ENCODE assay signal across 34 cellular contexts in the genomic region with DNA sequence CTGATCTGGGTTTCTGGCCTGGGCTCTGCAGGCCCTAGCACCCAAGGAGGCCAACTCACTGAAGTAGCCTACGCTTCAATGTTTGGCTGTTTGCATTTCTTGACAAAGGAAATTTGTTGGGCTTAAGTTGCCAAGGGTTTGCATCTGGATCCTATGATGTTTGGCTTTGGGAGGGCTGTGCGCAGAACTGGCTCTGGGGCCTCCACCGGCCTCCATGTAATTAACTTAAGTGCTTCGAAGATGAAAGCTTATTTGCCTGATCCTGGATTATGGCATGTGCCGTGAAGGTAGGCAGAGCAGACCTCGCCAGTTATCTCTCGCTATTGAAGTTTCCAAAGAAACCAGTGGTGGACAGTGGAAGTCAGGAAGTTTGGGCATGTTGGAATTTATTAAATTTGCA.
DNase-seq lines count a peak whose midpoint lies in the region; ATAC-seq, FAIRE-seq and TF ChIP-seq lines count a peak whose summit lies in the region.
"Had no signal": no experiment of that assay in that cellular context is flagged by ENCODE, and none has a peak within 500 bp of the region (broad histone marks: within the 10 kb centered on the region; RNA-seq: fewer than 3 reads in every experiment).

No MANE protein-coding gene starts in this region.

- H3K79me2 ChIP-seq in H1 (ENCODE audit: control insufficient read depth in 1 of 2, insufficient read depth in 2 of 2, low read length in 2 of 2): no peaks in the 10 kb centered on the region

- peak overlapping the region; percentile 94; the same call in 1 of the 2 replicates for H3K27ac ChIP-seq in HUES6 (ENCODE audit: low read depth, low read length)
- no peak overlapping the region for H3K27ac ChIP-seq in H1 (ENCODE audit: low read depth, low read length)
- H3K27ac ChIP-seq: heart left ventricle, lower lobe of right lung, ovary, skin epidermis, thyroid gland had no signal

- no peaks in the 10 kb centered on the region for H3K79me1 ChIP-seq in H1 (ENCODE audit: low read depth, low read length)

- H2BK12ac ChIP-seq in H1 (ENCODE audit: low read depth, low read length): peak overlapping the region; percentile 18; the same call in 1 of the 2 replicates

- H3K27ac Mint-ChIP-seq in Caco-2 (ENCODE audit: unreplicated experiment) (peak overlapping the region; percentile 66), nephron (peak overlapping the region in 2 of 3 experiments; percentile 21 to 73)
- H3K27ac Mint-ChIP-seq in activated CD8-positive, alpha-beta T cell treated with anti-CD3 and anti-CD28 coated beads for 36 hours: no peak overlapping the region
- H3K27ac Mint-ChIP-seq: activated CD4-positive, alpha-beta memory T cell treated with anti-CD3 and anti-CD28 coated beads for 36 hours; activated naive CD8-positive, alpha-beta T cell treated with anti-CD3 and anti-CD28 coated beads, Interleukin-2, amount 50 U/mL, for 24 hours; dendritic cell treated with granulocyte-macrophage colony-stimulating factor and Interleukin-4, amounts not matched to agents 40 ng/mL and 50 ng/mL, for 4 days; natural killer cell treated with Interleukin-12 subunit alpha and Interleukin-12 subunit beta and Interleukin-15 and Interleukin-18, amount 100 ng/mL, for 72 hours had no signal

- intact Hi-C loops in Caco-2 (cut with micrococcal nuclease; ENCODE audit: unreplicated experiment): loop anchor here (1.0 to 10.0 kb wide), 4 partner anchors 24 to 199 kb away; no protein-coding TSS in a partner anchor
- intact Hi-C loops in activated CD8-positive, alpha-beta T cell treated with anti-CD3 and anti-CD28 coated beads for 36 hours (cut with micrococcal nuclease): no loop called here

- H3K9ac ChIP-seq in HUES6 (ENCODE audit: low read length) (peak overlapping the region; percentile 82), H1 (replicated peaks in 1 of 4; ENCODE audit: extremely low read depth in 1 of 4, low read depth in 3 of 4, low read length in 3 of 4) (no peak overlapping the region)

- H3K4me3 ChIP-seq in Caco-2 (ENCODE audit: low read depth, low read length): no peak overlapping the region
- H3K4me3 ChIP-seq in HUES6 (ENCODE audit: low read depth, low read length): no peak overlapping the region
- H3K4me3 ChIP-seq in H1 (ENCODE audit: extremely low read depth in 1 of 4, insufficient read depth in 2 of 4, low read depth in 3 of 4, low read length in 4 of 4): peak overlapping the region in 1 of 4 experiments; percentile 52; a peak in 1 of 8 replicates
- H3K4me3 ChIP-seq: heart left ventricle, lower lobe of right lung, ovary, skin epidermis, thyroid gland had no signal

- TF ChIP-seq EP300 in H1 (IDR thresholded peaks at IDR 0.05; ENCODE audit: borderline replicate concordance in 1 of 2, low read depth in 2 of 2, low read length in 2 of 2): no peak

- H3K36me3 Mint-ChIP-seq in Caco-2 (ENCODE audit: insufficient read depth, unreplicated experiment): peaks cover 6% of the 10 kb centered on the region
- H3K36me3 Mint-ChIP-seq in nephron (ENCODE audit: low read depth): no peaks in the 10 kb centered on the region
- peaks cover 4% of the 10 kb centered on the region for H3K36me3 Mint-ChIP-seq in activated CD8-positive, alpha-beta T cell treated with anti-CD3 and anti-CD28 coated beads for 36 hours (ENCODE audit: low read depth)
- H3K36me3 Mint-ChIP-seq: activated CD4-positive, alpha-beta memory T cell treated with anti-CD3 and anti-CD28 coated beads for 36 hours; natural killer cell treated with Interleukin-12 subunit alpha and Interleukin-12 subunit beta and Interleukin-15 and Interleukin-18, amount 100 ng/mL, for 72 hours had no signal

- H3K27me3 Mint-ChIP-seq in Caco-2 (ENCODE audit: insufficient read depth, unreplicated experiment) (no peaks in the 10 kb centered on the region), nephron (ENCODE audit: low read depth) (peaks cover 11% of the 10 kb centered on the region)
- H3K27me3 Mint-ChIP-seq in activated CD8-positive, alpha-beta T cell treated with anti-CD3 and anti-CD28 coated beads for 36 hours: no peaks in the 10 kb centered on the region
- H3K27me3 Mint-ChIP-seq: activated CD4-positive, alpha-beta memory T cell treated with anti-CD3 and anti-CD28 coated beads for 36 hours; activated naive CD8-positive, alpha-beta T cell treated with anti-CD3 and anti-CD28 coated beads, Interleukin-2, amount 50 U/mL, for 24 hours; stimulated activated naive CD8-positive, alpha-beta T cell treated with anti-CD3 and anti-CD28 coated beads, Interleukin-15, amount 100 ng/mL, for 72 hours had no signal

- no peak overlapping the region for H2AFZ ChIP-seq in H1 (ENCODE audit: low read length)

- H2BK20ac ChIP-seq in H1 (ENCODE audit: low read length): peak overlapping the region; percentile 28; the same call in 1 of the 2 replicates

- peak overlapping the region; percentile 8; the same call in 1 of the 2 replicates for H2BK5ac ChIP-seq in H1 (ENCODE audit: low read depth, low read length)

- peak overlapping the region; percentile 69 to 86; a peak in 3 of 4 replicates for H3K4me2 ChIP-seq in H1 (ENCODE audit: insufficient read depth in 1 of 2, low read depth in 2 of 2, low read length in 2 of 2)

- peak overlapping the region; percentile 62 for H2BK120ac ChIP-seq in H1 (replicated peaks; ENCODE audit: low read depth, low read length)

- peaks cover 4% of the 10 kb centered on the region; the same call in 1 of the 2 replicates for H3K23me2 ChIP-seq in H1 (ENCODE audit: low read depth, low read length)

- peaks cover 37% of the 10 kb centered on the region for H3K4me1 Mint-ChIP-seq in Caco-2 (ENCODE audit: low read depth, unreplicated experiment)
- peaks cover 29% of the 10 kb centered on the region for H3K4me1 Mint-ChIP-seq in nephron
- no peaks in the 10 kb centered on the region for H3K4me1 Mint-ChIP-seq in activated CD8-positive, alpha-beta T cell treated with anti-CD3 and anti-CD28 coated beads for 36 hours (ENCODE audit: low read depth)
- H3K4me1 Mint-ChIP-seq: activated naive CD8-positive, alpha-beta T cell treated with anti-CD3 and anti-CD28 coated beads, Interleukin-2, amount 50 U/mL, for 24 hours; stimulated activated naive CD8-positive, alpha-beta T cell treated with anti-CD3 and anti-CD28 coated beads, Interleukin-15, amount 100 ng/mL, for 72 hours had no signal

- H2AK5ac ChIP-seq in H1 (ENCODE audit: low read depth, low read length): 0 out of 2 replicates have a peak overlapping the region, but pooled peaks have one; percentile 85

- peak overlapping the region; percentile 7 for H4K5ac ChIP-seq in H1 (ENCODE audit: insufficient read length, low read depth, low read length)

- peak; percentile 32 to 67 for DNase-seq in Caco-2
- no peak for DNase-seq in H1 (ENCODE audit: low read depth in 1 of 2, low spot score in 2 of 2)
- DNase-seq in NCI-H345 treated with DMSO at 0.1 percent for 48 hours (lab: John Stamatoyannopoulos, UW; ENCODE audit: unreplicated experiment): no peak
- DNase-seq in activated CD8-positive, alpha-beta T cell treated with anti-CD3 and anti-CD28 coated beads for 36 hours: no peak
- DNase-seq: 8988T; activated CD4-positive, alpha-beta memory T cell treated with anti-CD3 and anti-CD28 coated beads for 36 hours; activated CD4-positive, alpha-beta T cell treated with anti-CD3 and anti-CD28 coated beads for 1 hour; activated CD8-positive, alpha-beta memory T cell treated with anti-CD3 and anti-CD28 coated beads, Interleukin-2, amount 50 U/mL, for 4 hours; activated naive CD4-positive, alpha-beta T cell; activated naive CD8-positive, alpha-beta T cell treated with anti-CD3 and anti-CD28 coated beads, Interleukin-2, amount 50 U/mL, for 24 hours; C1 segment of cervical spinal cord; COR-L47; DMS79 treated with DMSO at 0.1 percent for 48 hours; foreskin melanocyte; heart left ventricle; lower lobe of right lung; MM.1S; NCI-H1105 treated with DMSO at 0.1 percent for 48 hours; NCI-H1930; NCI-H2171 treated with DMSO at 0.1 percent for 48 hours; NCI-H524; OCI-M1; ovary; stimulated activated CD4-positive, alpha-beta T cell treated with anti-CD3 and anti-CD28 coated beads, Interleukin-2, amount 100 ng/mL, for 24 hours; stimulated activated naive CD8-positive, alpha-beta T cell treated with anti-CD3 and anti-CD28 coated beads, Interleukin-15, amount 100 ng/mL, for 72 hours; thyroid gland had no signal

- CTCF ChIA-PET in Caco-2 (lab: Charles Lee) (interaction anchor here (0.6 to 0.8 kb wide), 3 partner anchors 24 to 126 kb away, joined by 3 to 5 read pairs (median 3); no protein-coding TSS in a partner anchor), H1 (lab: Charles Lee; ENCODE audit: partially characterized antibody) (interaction anchor here (0.9 to 6.1 kb wide), 5 partner anchors 14 to 95 kb away, joined by 4 to 61 read pairs (median 5); no protein-coding TSS in a partner anchor)
- CTCF ChIA-PET in activated CD8-positive, alpha-beta T cell treated with anti-CD3 and anti-CD28 coated beads for 36 hours (lab: Charles Lee): no interaction called here

- H3K4me1 ChIP-seq in Caco-2 (peaks cover 68% of the 10 kb centered on the region), HUES6 (ENCODE audit: control insufficient read depth, insufficient read depth, low read length) (peaks cover 52% of the 10 kb centered on the region), H1 (replicated peaks in 1 of 4; ENCODE audit: control insufficient read depth in 3 of 4, insufficient read depth in 4 of 4, low read length in 3 of 4) (peaks cover 14 to 25% (median 19%) of the 10 kb centered on the region in 4 experiments)
- H3K4me1 ChIP-seq: lower lobe of right lung, thyroid gland had no signal

- H3K27me3 ChIP-seq in Caco-2 (replicated peaks; ENCODE audit: control insufficient read depth, insufficient read depth, low read length) (no peaks in the 10 kb centered on the region), HUES6 (ENCODE audit: control insufficient read depth, insufficient read depth, low read length) (no peaks in the 10 kb centered on the region), H1 (replicated peaks in 1 of 4; ENCODE audit: control insufficient read depth in 3 of 4, extremely low read depth in 1 of 4, insufficient read depth in 3 of 4, low read length in 3 of 4) (no peaks in the 10 kb centered on the region; a peak in 2 of 7 replicates)
- H3K27me3 ChIP-seq: ovary, thyroid gland had no signal

- ATAC-seq in HG02642 (IDR thresholded peaks at IDR 0.05; ENCODE audit: poor library complexity, unreplicated experiment) (no peak), HG02884 (IDR thresholded peaks at IDR 0.05; ENCODE audit: unreplicated experiment) (no peak)
- ATAC-seq in activated CD8-positive, alpha-beta T cell treated with anti-CD3 and anti-CD28 coated beads for 36 hours: no peak
- ATAC-seq: activated naive CD8-positive, alpha-beta T cell treated with anti-CD3 and anti-CD28 coated beads, Interleukin-2, amount 50 U/mL, for 24 hours; heart left ventricle; lower lobe of right lung; natural killer cell treated with Interleukin-12 subunit alpha and Interleukin-12 subunit beta and Interleukin-15 and Interleukin-18, amount 100 ng/mL, for 72 hours; stimulated activated naive CD8-positive, alpha-beta T cell treated with anti-CD3 and anti-CD28 coated beads, Interleukin-15, amount 100 ng/mL, for 72 hours had no signal

- TF ChIP-seq RAD21 in H1 (IDR thresholded peaks at IDR 0.05 in 1 of 2, conservative IDR thresholded peaks at IDR 0.05 in 1 of 2; ENCODE audit: low read depth in 2 of 2, low read length in 2 of 2): no peak

- H4K20me1 ChIP-seq in H1 (replicated peaks in 1 of 2; ENCODE audit: control insufficient read depth in 1 of 2, insufficient read depth in 2 of 2, low read length in 2 of 2): no peaks in the 10 kb centered on the region

- H3K4me3 Mint-ChIP-seq in Caco-2 (ENCODE audit: unreplicated experiment): peak overlapping the region; percentile 23
- no peak overlapping the region for H3K4me3 Mint-ChIP-seq in nephron
- no peak overlapping the region for H3K4me3 Mint-ChIP-seq in activated CD8-positive, alpha-beta T cell treated with anti-CD3 and anti-CD28 coated beads for 36 hours
- H3K4me3 Mint-ChIP-seq: activated CD4-positive, alpha-beta memory T cell treated with anti-CD3 and anti-CD28 coated beads for 36 hours; activated naive CD8-positive, alpha-beta T cell treated with anti-CD3 and anti-CD28 coated beads, Interleukin-2, amount 50 U/mL, for 24 hours; dendritic cell treated with granulocyte-macrophage colony-stimulating factor and Interleukin-4, amounts not matched to agents 40 ng/mL and 50 ng/mL, for 4 days; natural killer cell treated with Interleukin-12 subunit alpha and Interleukin-12 subunit beta and Interleukin-15 and Interleukin-18, amount 100 ng/mL, for 72 hours; stimulated activated naive CD8-positive, alpha-beta T cell treated with anti-CD3 and anti-CD28 coated beads, Interleukin-15, amount 100 ng/mL, for 72 hours had no signal

- no peak overlapping the region for H4K8ac ChIP-seq in H1 (ENCODE audit: extremely low read depth, insufficient read depth, low read length)

- TF ChIP-seq CTCF in Caco-2 (IDR thresholded peaks at IDR 0.05; ENCODE audit: insufficient read depth in 1 of 2, low read depth in 1 of 2, low read length in 1 of 2, severe bottlenecking in 1 of 2, unreplicated experiment in 1 of 2) (no peak), H1 (IDR thresholded peaks at IDR 0.05; ENCODE audit: control extremely low read depth in 1 of 3, insufficient read depth in 1 of 3, low read depth in 1 of 3, low read length in 3 of 3) (no peak), nephron (IDR thresholded peaks at IDR 0.05; ENCODE audit: unreplicated experiment in 3 of 3) (no peak)
- no peak for TF ChIP-seq CTCF in activated CD8-positive, alpha-beta T cell treated with anti-CD3 and anti-CD28 coated beads for 36 hours (IDR thresholded peaks at IDR 0.05)

- no peak for FAIRE-seq in H1 (lab: Jason Lieb, UNC)
- FAIRE-seq: HTR-8/SVneo had no signal

- 76% methylated on average over 7 of the region's 7 CpGs; no CpG with 5 or more reads in 1 of the 2 experiments for WGBS in H1 (ENCODE audit: extremely low coverage in 1 of 2, insufficient coverage in 1 of 2, insufficient read length in 1 of 2, insufficient replicate concordance in 2 of 2, low coverage in 1 of 2, low lambda C conversion rate in 2 of 2, missing lambda C conversion rate in 1 of 2), 2 experiments

- TF ChIP-seq POLR2A in H1 (IDR thresholded peaks at IDR 0.05; ENCODE audit: control extremely low read depth in 1 of 2, low read depth in 2 of 2, low read length in 2 of 2): no peak

- no TSS peak for BruUV-seq in Caco-2 (replicated peaks; lab: Mats Ljungman, UMichigan)

- H3K36me3 ChIP-seq in Caco-2 (ENCODE audit: control insufficient read depth, insufficient read depth, low read length) (no peaks in the 10 kb centered on the region), HUES6 (ENCODE audit: control insufficient read depth, insufficient read depth, low read length) (no peaks in the 10 kb centered on the region), H1 (ENCODE audit: control insufficient read depth in 2 of 4, insufficient read depth in 4 of 4, low read length in 3 of 4) (no peaks in the 10 kb centered on the region)
- H3K36me3 ChIP-seq: heart left ventricle, lower lobe of right lung, ovary, thyroid gland had no signal

- H3K4ac ChIP-seq in H1 (replicated peaks; ENCODE audit: insufficient read length, low read depth, low read length): peak overlapping the region; percentile 10

- no peak overlapping the region for H3K14ac ChIP-seq in H1 (ENCODE audit: insufficient read length)

- H3K56ac ChIP-seq in H1 (replicated peaks; ENCODE audit: insufficient read length, low read depth, low read length): no peak overlapping the region

- H3K9me3 ChIP-seq in Caco-2 (no peaks in the 10 kb centered on the region), HUES6 (ENCODE audit: control insufficient read depth, insufficient read depth, low read depth, low read length) (no peaks in the 10 kb centered on the region), H1 (ENCODE audit: insufficient read depth in 2 of 2, low read depth in 1 of 2, low read length in 1 of 2) (no peaks in the 10 kb centered on the region)
- H3K9me3 ChIP-seq: heart left ventricle, lower lobe of right lung, ovary, thyroid gland had no signal

- no peak overlapping the region for H2BK15ac ChIP-seq in H1 (ENCODE audit: low read length)

- peak overlapping the region; percentile 71 for H4K91ac ChIP-seq in H1 (replicated peaks; ENCODE audit: insufficient read length, low read length)

- POLR2A ChIA-PET in Caco-2 (lab: Charles Lee): interaction anchor here (0.6 kb wide), 1 partner anchor 10 kb away, joined by 15 read pairs; no protein-coding TSS in a partner anchor
- POLR2A ChIA-PET in H1 (lab: Charles Lee; ENCODE audit: partially characterized antibody): interaction anchor here (0.7 to 2.7 kb wide), 4 partner anchors 9 to 411 kb away, joined by 3 to 11 read pairs (median 5); no protein-coding TSS in a partner anchor
- POLR2A ChIA-PET in activated CD8-positive, alpha-beta T cell treated with anti-CD3 and anti-CD28 coated beads for 36 hours (lab: Charles Lee): no interaction called here

- H3K9me3 Mint-ChIP-seq in Caco-2 (ENCODE audit: unreplicated experiment) (no peaks in the 10 kb centered on the region), nephron (no peaks in the 10 kb centered on the region)
- H3K9me3 Mint-ChIP-seq in activated CD8-positive, alpha-beta T cell treated with anti-CD3 and anti-CD28 coated beads for 36 hours: no peaks in the 10 kb centered on the region
- H3K9me3 Mint-ChIP-seq: activated CD4-positive, alpha-beta memory T cell treated with anti-CD3 and anti-CD28 coated beads for 36 hours; activated naive CD8-positive, alpha-beta T cell treated with anti-CD3 and anti-CD28 coated beads, Interleukin-2, amount 50 U/mL, for 24 hours; dendritic cell treated with granulocyte-macrophage colony-stimulating factor and Interleukin-4, amounts not matched to agents 40 ng/mL and 50 ng/mL, for 4 days; natural killer cell treated with Interleukin-12 subunit alpha and Interleukin-12 subunit beta and Interleukin-15 and Interleukin-18, amount 100 ng/mL, for 72 hours; stimulated activated naive CD8-positive, alpha-beta T cell treated with anti-CD3 and anti-CD28 coated beads, Interleukin-15, amount 100 ng/mL, for 72 hours had no signal

- no peak overlapping the region for H3K23ac ChIP-seq in H1 (ENCODE audit: insufficient read length)

- peak overlapping the region; percentile 9; the same call in 1 of the 2 replicates for H3K18ac ChIP-seq in H1 (ENCODE audit: extremely low read depth, low read length)

Comparison
In these comparisons a context has a peak if more than half of its experiments do, and no peak if none do; other contexts are left out.
1. DNase-seq: peak in Caco-2 (2 of 2); none in H1 (0 of 2), NCI-H345 treated with DMSO at 0.1 percent for 48 hours (single experiment) and activated CD8-positive, alpha-beta T cell treated with anti-CD3 and anti-CD28 coated beads for 36 hours (single experiment).